In genomic region chr16:81001330-81001729, GRCh38 we compare ENCODE assay signal across 19 cellular contexts. TPM values are rescaled to one million over a fixed set of nuclear protein-coding genes. Genes with fewer than 3 reads are reported as not detected.
A peak's percentile ranks its signal among the peaks of the same experiment; 100 is the strongest.
DNase-seq lines count a peak whose midpoint lies in the region; ATAC-seq, FAIRE-seq and TF ChIP-seq lines count a peak whose summit lies in the region.
"Had no signal": no experiment of that assay in that cellular context is flagged by ENCODE, and none has a peak within 500 bp of the region (broad histone marks: within the 10 kb centered on the region; RNA-seq: fewer than 3 reads in every experiment).

No MANE protein-coding gene starts in this region.

- H3K27ac ChIP-seq in HepG2 (ENCODE audit: extremely low read length, insufficient read depth, low read length) (no peak overlapping the region), right lobe of liver (no peak overlapping the region)
- H3K27ac ChIP-seq: BLaER1 treated with 17β-estradiol and CSF1 and Interleukin-3, amounts not matched to agents 10 nM and 100 nM had no signal

- BruUV-seq in HepG2 (replicated peaks; lab: Mats Ljungman, UMichigan): no TSS peak

- FAIRE-seq in HepG2 (lab: Jason Lieb, UNC): no peak

- WGBS in HepG2 (ENCODE audit: low lambda C conversion rate): 79% methylated on average over 5 of the region's 5 CpGs
- 43% methylated on average over 5 of the region's 5 CpGs for WGBS in right lobe of liver (ENCODE audit: insufficient coverage, low coverage, low lambda C conversion rate, missing lambda C conversion rate)

- H3K9ac ChIP-seq in HepG2 (ENCODE audit: insufficient read depth, low read depth, low read length): no peak overlapping the region
- H3K9ac ChIP-seq: BLaER1 treated with 17β-estradiol and CSF1 and Interleukin-3, amounts not matched to agents 10 nM and 100 nM had no signal

- peaks cover 38% of the 10 kb centered on the region for H3K36me3 Mint-ChIP-seq in activated T-helper 17 cell treated with anti-CD3 and anti-CD28 coated beads, Interleukin-2, amount 50 U/mL, for 72 hours (ENCODE audit: low read depth)
- peaks cover 14% of the 10 kb centered on the region for H3K36me3 Mint-ChIP-seq in nephron (ENCODE audit: low read depth)

- TF ChIP-seq POLR2A in HepG2 (IDR thresholded peaks at IDR 0.05; ENCODE audit: insufficient read depth in 1 of 2, low read depth in 2 of 2, low read length in 2 of 2): no peak
- TF ChIP-seq POLR2A in right lobe of liver (IDR thresholded peaks at IDR 0.05): no peak

- H3K27ac Mint-ChIP-seq in activated T-helper 17 cell treated with anti-CD3 and anti-CD28 coated beads, Interleukin-2, amount 50 U/mL, for 72 hours: no peak overlapping the region
- H3K27ac Mint-ChIP-seq in nephron: peak overlapping the region in 2 of 3 experiments; percentile 57 to 70
- H3K27ac Mint-ChIP-seq: B cell had no signal

- H3K27me3 Mint-ChIP-seq in activated T-helper 17 cell treated with anti-CD3 and anti-CD28 coated beads, Interleukin-2, amount 50 U/mL, for 72 hours: no peaks in the 10 kb centered on the region
- no peaks in the 10 kb centered on the region for H3K27me3 Mint-ChIP-seq in nephron (ENCODE audit: low read depth)
- H3K27me3 Mint-ChIP-seq: B cell; CD4-positive, alpha-beta memory T cell had no signal

- H4K20me1 ChIP-seq in HepG2 (ENCODE audit: insufficient read depth, low read length): peaks cover 17% of the 10 kb centered on the region

- CTCF ChIA-PET in HepG2 (lab: Yijun Ruan, JAX; ENCODE audit: low intra/inter-chr PET ratio, low total read pairs) (no interaction called here), HEK293T (lab: Yijun Ruan, JAX) (no interaction called here)

- H3K4me1 ChIP-seq in HepG2 (ENCODE audit: insufficient read depth, low read length) (peaks cover 72% of the 10 kb centered on the region), right lobe of liver (peaks cover 0 to 27% (median 6%) of the 10 kb centered on the region in 4 donors)

- TF ChIP-seq RAD21 in HepG2 (CRISPR knock-in tag; IDR thresholded peaks at IDR 0.05): no peak

- no peak for TF ChIP-seq CTCF in HepG2 (CRISPR knock-in tag; IDR thresholded peaks at IDR 0.05)
- no peak for TF ChIP-seq CTCF in right lobe of liver (IDR thresholded peaks at IDR 0.05)
- TF ChIP-seq CTCF in nephron (IDR thresholded peaks at IDR 0.05; ENCODE audit: unreplicated experiment in 3 of 3): no peak

- POLR2A ChIA-PET in HepG2 (lab: Yijun Ruan, JAX) (no interaction called here), HEK293T (lab: Yijun Ruan, JAX) (interaction anchor here (0.6 kb wide), 1 partner anchor 1438 kb away, joined by 3 read pairs; no protein-coding TSS in a partner anchor)

- H3K4me1 Mint-ChIP-seq in activated T-helper 17 cell treated with anti-CD3 and anti-CD28 coated beads, Interleukin-2, amount 50 U/mL, for 72 hours: peaks cover 42% of the 10 kb centered on the region
- H3K4me1 Mint-ChIP-seq in nephron: peaks cover 36% of the 10 kb centered on the region

- no peak overlapping the region for H3K4me3 ChIP-seq in HepG2 (replicated peaks in 1 of 3; ENCODE audit: insufficient read depth in 1 of 3, low read depth in 2 of 3, low read length in 3 of 3)
- no peak overlapping the region for H3K4me3 ChIP-seq in right lobe of liver
- H3K4me3 ChIP-seq: BLaER1 treated with 17β-estradiol and CSF1 and Interleukin-3, amounts not matched to agents 10 nM and 100 nM had no signal

- in situ Hi-C loops in HepG2 (cut with HindIII; ENCODE audit: extremely low pct_ligation_motif_present, low pct_unique_long_range_greater_than_20kb): no loop called here

- H2AFZ ChIP-seq in HepG2 (ENCODE audit: low read length): no peak overlapping the region

- H3K79me2 ChIP-seq in HepG2 (ENCODE audit: insufficient read depth, low read length): peaks cover 98% of the 10 kb centered on the region

- ATAC-seq in HepG2: no peak
- ATAC-seq in right lobe of liver: no peak
- no peak for ATAC-seq in activated T-helper 17 cell treated with anti-CD3 and anti-CD28 coated beads, Interleukin-2, amount 50 U/mL, for 72 hours (replicated peaks)
- ATAC-seq: HCT116 had no signal

- no peak for DNase-seq in HepG2 (ENCODE audit: low spot score)
- DNase-seq in right lobe of liver: no peak
- no peak for DNase-seq in HEK293T (ENCODE audit: extremely low spot score)
- DNase-seq in effector CD4-positive, alpha-beta T cell: no peak
- DNase-seq in amygdala (lab: John Stamatoyannopoulos, UW): no peak
- no peak for DNase-seq in medulla oblongata (ENCODE audit: extremely low spot score)
- DNase-seq: 8988T; CD4-positive, alpha-beta memory T cell; DMS153; DMS79; GDM1; GOT3; H7; KG1 had no signal

- H3K27me3 ChIP-seq in HepG2 (ENCODE audit: control insufficient read depth in 1 of 2, insufficient read depth in 2 of 2, low read length in 2 of 2) (no peaks in the 10 kb centered on the region; a peak in 1 of 5 replicates), right lobe of liver (no peaks in the 10 kb centered on the region)
- H3K27me3 ChIP-seq: BLaER1 treated with 17β-estradiol and CSF1 and Interleukin-3, amounts not matched to agents 10 nM and 100 nM had no signal

- H3K36me3 ChIP-seq in HepG2 (replicated peaks in 1 of 2; ENCODE audit: control insufficient read depth in 1 of 2, insufficient read depth in 2 of 2, low read length in 2 of 2) (no peaks in the 10 kb centered on the region), right lobe of liver (no peaks in the 10 kb centered on the region)

- intact Hi-C loops in HepG2 (cut with micrococcal nuclease; ENCODE audit: unreplicated experiment) (no loop called here), right lobe of liver (cut with DNase I) (no loop called here)

- peak overlapping the region; percentile 87 for H3K4me3 Mint-ChIP-seq in activated T-helper 17 cell treated with anti-CD3 and anti-CD28 coated beads, Interleukin-2, amount 50 U/mL, for 72 hours
- H3K4me3 Mint-ChIP-seq in nephron: no peak overlapping the region
- H3K4me3 Mint-ChIP-seq: B cell had no signal

- TF ChIP-seq EP300 in HepG2 (IDR thresholded peaks at IDR 0.05; ENCODE audit: low read depth in 2 of 2, low read length in 2 of 2) (no peak), HepG2 (CRISPR knock-in tag; IDR thresholded peaks at IDR 0.05; ENCODE audit: borderline replicate concordance) (no peak)

- no peaks in the 10 kb centered on the region for H3K9me3 Mint-ChIP-seq in activated T-helper 17 cell treated with anti-CD3 and anti-CD28 coated beads, Interleukin-2, amount 50 U/mL, for 72 hours
- no peaks in the 10 kb centered on the region for H3K9me3 Mint-ChIP-seq in nephron

- H3K9me3 ChIP-seq in HepG2 (ENCODE audit: low read length) (no peaks in the 10 kb centered on the region; the same call in 1 of the 2 replicates), right lobe of liver (no peaks in the 10 kb centered on the region)

- no peak overlapping the region for H3K4me2 ChIP-seq in HepG2 (ENCODE audit: low read depth, low read length)
- H3K4me2 ChIP-seq: BLaER1 treated with 17β-estradiol and CSF1 and Interleukin-3, amounts not matched to agents 10 nM and 100 nM had no signal

RNA-seq across cellular contexts. Expression of gene CMC2, which starts 5.4 kb away (rescaled TPM):
- 129 and 147 TPM in 2 replicates for total RNA-seq in HepG2 (2016; rRNA removed; fragmentation: Illumina TruSeq; extraction: Trizol)
- 111 and 171 TPM in 2 replicates for total RNA-seq in HepG2 (2016; cell fraction: cytosol; rRNA removed; fragmentation: Illumina TruSeq; extraction: Trizol; ENCODE audit: low read depth)
- 118 and 155 TPM in 2 replicates for total RNA-seq in HepG2 (2016; cell fraction: insoluble cytoplasmic fraction; rRNA removed; fragmentation: Illumina TruSeq; extraction: Trizol)
- total RNA-seq in HepG2 (2016; cell fraction: membrane; rRNA removed; fragmentation: Illumina TruSeq; extraction: Trizol): 132 and 180 TPM in 2 replicates
- total RNA-seq in HepG2 (2016; cell fraction: nucleus; rRNA removed; fragmentation: Illumina TruSeq; extraction: Trizol): 49.2 and 54.6 TPM in 2 replicates
- polyA plus RNA-seq in HepG2 (2011; rRNA removed): 92.1 and 116 TPM in 2 replicates
- 134 and 148 TPM in 2 replicates for polyA plus RNA-seq in HepG2 (2011; cell fraction: cytosol; rRNA removed)
- 22.2 and 24.5 TPM in 2 replicates for polyA plus RNA-seq in HepG2 (2011; cell fraction: nucleus; rRNA removed)
- 81.8 and 85.6 TPM in 2 replicates for polyA plus RNA-seq in HepG2 (2012)
- 157 and 235 TPM in 2 replicates for polyA plus RNA-seq in HepG2 (2016; cell fraction: cytosol; fragmentation: Illumina TruSeq; extraction: Trizol; ENCODE audit: low read depth)
- polyA plus RNA-seq in HepG2 (2016; cell fraction: insoluble cytoplasmic fraction; fragmentation: Illumina TruSeq; extraction: Trizol; ENCODE audit: low read depth): 172 and 176 TPM in 2 replicates
- 133 and 179 TPM in 2 replicates for polyA plus RNA-seq in HepG2 (2016; cell fraction: membrane; fragmentation: Illumina TruSeq; extraction: Trizol; ENCODE audit: low read depth)
- 86.6 and 97.5 TPM in 2 replicates for polyA plus RNA-seq in HepG2 (2016; cell fraction: nucleus; fragmentation: Illumina TruSeq; extraction: Trizol; ENCODE audit: insufficient read depth, low read depth)
- polyA minus RNA-seq in HepG2 (2011; rRNA and poly(A)+ RNA removed; ENCODE audit: low replicate concordance): 70.9 and 71.9 TPM in 2 replicates
- 19.8 and 22.3 TPM in 2 replicates for polyA minus RNA-seq in HepG2 (2011; cell fraction: cytosol; rRNA and poly(A)+ RNA removed)
- polyA minus RNA-seq in HepG2 (2011; cell fraction: nucleus; rRNA and poly(A)+ RNA removed): 35.4 and 68.6 TPM in 2 replicates
- total RNA-seq in right lobe of liver: 10 to 100 TPM; 23.5 to 58.3 (median 42.1) TPM
- 100 to 1,000 TPM in 1 of 2 donors, 10 to 100 TPM in 1; 78.8 to 138 TPM for total RNA-seq in activated T-helper 17 cell treated with anti-CD3 and anti-CD28 coated beads, Interleukin-2, amount 50 U/mL, for 72 hours

RNA-seq across cellular contexts. Expression of gene CENPN, which starts 5.7 kb away (rescaled TPM):
- 129 and 193 TPM in 2 replicates for total RNA-seq in HepG2 (2016; rRNA removed; fragmentation: Illumina TruSeq; extraction: Trizol)
- 98.3 and 119 TPM in 2 replicates for total RNA-seq in HepG2 (2016; cell fraction: cytosol; rRNA removed; fragmentation: Illumina TruSeq; extraction: Trizol; ENCODE audit: low read depth)
- total RNA-seq in HepG2 (2016; cell fraction: insoluble cytoplasmic fraction; rRNA removed; fragmentation: Illumina TruSeq; extraction: Trizol): 133 and 185 TPM in 2 replicates
- 180 and 185 TPM in 2 replicates for total RNA-seq in HepG2 (2016; cell fraction: membrane; rRNA removed; fragmentation: Illumina TruSeq; extraction: Trizol)
- 46.2 and 59.6 TPM in 2 replicates for total RNA-seq in HepG2 (2016; cell fraction: nucleus; rRNA removed; fragmentation: Illumina TruSeq; extraction: Trizol)
- polyA plus RNA-seq in HepG2 (2011; rRNA removed): 17.3 and 29.7 TPM in 2 replicates
- polyA plus RNA-seq in HepG2 (2011; cell fraction: cytosol; rRNA removed): 15.2 and 17.8 TPM in 2 replicates
- 8.3 and 10.1 TPM in 2 replicates for polyA plus RNA-seq in HepG2 (2011; cell fraction: nucleus; rRNA removed)
- polyA plus RNA-seq in HepG2 (2012): 46.5 and 70.0 TPM in 2 replicates
- polyA plus RNA-seq in HepG2 (2016; cell fraction: cytosol; fragmentation: Illumina TruSeq; extraction: Trizol; ENCODE audit: low read depth): 113 and 120 TPM in 2 replicates
- 123 and 135 TPM in 2 replicates for polyA plus RNA-seq in HepG2 (2016; cell fraction: insoluble cytoplasmic fraction; fragmentation: Illumina TruSeq; extraction: Trizol; ENCODE audit: low read depth)
- polyA plus RNA-seq in HepG2 (2016; cell fraction: membrane; fragmentation: Illumina TruSeq; extraction: Trizol; ENCODE audit: low read depth): 123 and 146 TPM in 2 replicates
- polyA plus RNA-seq in HepG2 (2016; cell fraction: nucleus; fragmentation: Illumina TruSeq; extraction: Trizol; ENCODE audit: insufficient read depth, low read depth): 40.0 and 50.9 TPM in 2 replicates
- 17.1 and 164 TPM in 2 replicates for polyA minus RNA-seq in HepG2 (2011; rRNA and poly(A)+ RNA removed; ENCODE audit: low replicate concordance)
- 14.1 and 16.1 TPM in 2 replicates for polyA minus RNA-seq in HepG2 (2011; cell fraction: cytosol; rRNA and poly(A)+ RNA removed)
- polyA minus RNA-seq in HepG2 (2011; cell fraction: nucleus; rRNA and poly(A)+ RNA removed): 17.9 and 25.4 TPM in 2 replicates
- 10 to 100 TPM in 1 of 6 experiments, 1 to 10 TPM in 5; 6.6 to 11.4 (median 7.9) TPM for total RNA-seq in right lobe of liver
- 10 to 100 TPM; 34.1 to 51.0 TPM for total RNA-seq in activated T-helper 17 cell treated with anti-CD3 and anti-CD28 coated beads, Interleukin-2, amount 50 U/mL, for 72 hours

RNA-seq across cellular contexts. Expression of gene ATMIN, which starts 34.3 kb away (rescaled TPM):
- total RNA-seq in HepG2 (2016; rRNA removed; fragmentation: Illumina TruSeq; extraction: Trizol) (60.4 and 74.7 TPM in 2 replicates), right lobe of liver (10 to 100 TPM; 12.8 to 15.5 (median 14.6) TPM)
- 33.0 and 38.8 TPM in 2 replicates for total RNA-seq in HepG2 (2016; cell fraction: cytosol; rRNA removed; fragmentation: Illumina TruSeq; extraction: Trizol; ENCODE audit: low read depth)
- total RNA-seq in HepG2 (2016; cell fraction: insoluble cytoplasmic fraction; rRNA removed; fragmentation: Illumina TruSeq; extraction: Trizol): 61.5 and 70.5 TPM in 2 replicates
- total RNA-seq in HepG2 (2016; cell fraction: membrane; rRNA removed; fragmentation: Illumina TruSeq; extraction: Trizol): 116 and 141 TPM in 2 replicates
- 37.1 and 38.6 TPM in 2 replicates for total RNA-seq in HepG2 (2016; cell fraction: nucleus; rRNA removed; fragmentation: Illumina TruSeq; extraction: Trizol)
- polyA plus RNA-seq in HepG2 (2011; rRNA removed): 30.4 and 34.6 TPM in 2 replicates
- 18.8 and 33.3 TPM in 2 replicates for polyA plus RNA-seq in HepG2 (2011; cell fraction: cytosol; rRNA removed)
- polyA plus RNA-seq in HepG2 (2011; cell fraction: nucleus; rRNA removed): 12.4 and 15.2 TPM in 2 replicates
- polyA plus RNA-seq in HepG2 (2012): 26.9 TPM in 2 replicates
- polyA plus RNA-seq in HepG2 (2016; cell fraction: cytosol; fragmentation: Illumina TruSeq; extraction: Trizol; ENCODE audit: low read depth): 52.2 and 56.7 TPM in 2 replicates
- polyA plus RNA-seq in HepG2 (2016; cell fraction: insoluble cytoplasmic fraction; fragmentation: Illumina TruSeq; extraction: Trizol; ENCODE audit: low read depth): 70.0 and 73.6 TPM in 2 replicates
- polyA plus RNA-seq in HepG2 (2016; cell fraction: membrane; fragmentation: Illumina TruSeq; extraction: Trizol; ENCODE audit: low read depth): 113 and 129 TPM in 2 replicates
- 53.5 and 53.8 TPM in 2 replicates for polyA plus RNA-seq in HepG2 (2016; cell fraction: nucleus; fragmentation: Illumina TruSeq; extraction: Trizol; ENCODE audit: insufficient read depth, low read depth)
- polyA minus RNA-seq in HepG2 (2011; rRNA and poly(A)+ RNA removed; ENCODE audit: low replicate concordance): 32.5 and 50.4 TPM in 2 replicates
- 25.9 and 27.0 TPM in 2 replicates for polyA minus RNA-seq in HepG2 (2011; cell fraction: cytosol; rRNA and poly(A)+ RNA removed)
- polyA minus RNA-seq in HepG2 (2011; cell fraction: nucleus; rRNA and poly(A)+ RNA removed): 22.4 and 30.6 TPM in 2 replicates
- 10 to 100 TPM; 14.3 to 20.6 TPM for total RNA-seq in activated T-helper 17 cell treated with anti-CD3 and anti-CD28 coated beads, Interleukin-2, amount 50 U/mL, for 72 hours
